Comparison of ENCODE assay signal across 11 cellular contexts in the genomic region with DNA sequence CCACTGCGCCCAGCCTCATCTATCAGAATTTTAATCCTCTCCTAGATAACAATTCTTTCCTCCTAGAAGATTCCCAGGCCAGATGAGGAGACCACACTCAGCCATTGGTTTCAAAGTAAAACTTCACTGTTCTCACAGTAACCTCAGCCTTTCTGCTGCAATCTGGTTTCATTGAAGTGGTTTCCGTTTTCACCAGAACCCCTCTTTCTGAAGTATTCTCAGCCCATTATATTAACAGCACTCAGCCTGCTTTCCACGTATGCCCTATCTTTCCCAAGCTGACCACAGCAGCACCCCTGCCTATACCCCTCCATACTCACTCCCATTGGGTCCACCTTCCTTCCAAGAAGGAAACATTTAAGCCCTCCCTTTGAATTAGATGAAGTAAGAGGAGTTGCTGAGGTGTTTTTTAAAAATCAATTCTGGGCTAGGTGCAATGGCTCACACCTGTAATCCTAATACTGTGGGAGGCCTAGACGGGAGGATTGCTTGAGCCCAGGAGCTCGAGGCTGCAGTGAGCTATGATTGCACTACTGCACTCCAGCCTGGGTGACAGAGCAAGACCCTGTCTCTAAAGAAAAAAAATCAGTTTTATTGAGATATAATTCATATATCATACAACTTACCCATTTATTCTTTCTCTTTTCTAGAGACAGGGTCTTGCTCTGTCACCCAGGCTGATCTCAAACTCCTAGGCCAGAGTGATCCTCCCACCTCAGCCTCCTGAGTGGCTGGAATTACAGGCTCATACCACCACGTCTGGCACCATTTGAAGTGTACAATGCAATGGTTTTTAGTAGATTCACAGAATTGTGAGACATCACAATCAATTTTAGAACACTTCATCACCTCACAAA. TPM values are rescaled to one million over a fixed set of nuclear protein-coding genes. Genes with fewer than 3 reads are reported as not detected.
DNase-seq lines count a peak whose midpoint lies in the region; ATAC-seq and TF ChIP-seq lines count a peak whose summit lies in the region.
"Had no signal": no experiment of that assay in that cellular context is flagged by ENCODE, and none has a peak within 500 bp of the region (broad histone marks: within the 10 kb centered on the region; RNA-seq: fewer than 3 reads in every experiment).

No MANE protein-coding gene starts in this region.

- no peaks in the 10 kb centered on the region for H3K36me3 Mint-ChIP-seq in activated CD4-positive, alpha-beta T cell treated with anti-CD3 and anti-CD28 coated beads for 36 hours (ENCODE audit: low read depth)
- peaks cover 2 to 8% of the 10 kb centered on the region in 2 donors for H3K36me3 Mint-ChIP-seq in activated T-cell treated with anti-CD3 and anti-CD28 coated beads, Interleukin-2, amount 50 U/mL, for 72 hours (ENCODE audit: insufficient read depth in 2 of 2)
- no peaks in the 10 kb centered on the region for H3K36me3 Mint-ChIP-seq in naive thymus-derived CD8-positive, alpha-beta T cell
- H3K36me3 Mint-ChIP-seq in HFFc6 (ENCODE audit: low read depth), result peaks cover 22% of the 10 kb centered on the region

- ATAC-seq in activated CD4-positive, alpha-beta T cell treated with anti-CD3 and anti-CD28 coated beads for 36 hours, result peak; percentile 68
- ATAC-seq in GM21423 (IDR thresholded peaks at IDR 0.05; ENCODE audit: unreplicated experiment), result peak; percentile 56
- ATAC-seq in activated T-cell treated with anti-CD3 and anti-CD28 coated beads, Interleukin-2, amount 50 U/mL, for 72 hours (replicated peaks in 1 of 2), result peak; percentile 74 to 86
- peak; percentile 97 to 98 for ATAC-seq in naive thymus-derived CD8-positive, alpha-beta T cell

- H3K27me3 Mint-ChIP-seq in activated CD4-positive, alpha-beta T cell treated with anti-CD3 and anti-CD28 coated beads for 36 hours, result peaks cover 22% of the 10 kb centered on the region
- peaks cover 50% of the 10 kb centered on the region for H3K27me3 Mint-ChIP-seq in activated T-cell treated with anti-CD3 and anti-CD28 coated beads, Interleukin-2, amount 50 U/mL, for 72 hours (ENCODE audit: low read depth)
- H3K27me3 Mint-ChIP-seq in naive thymus-derived CD8-positive, alpha-beta T cell, result peaks cover 31 to 58% (median 31%) of the 10 kb centered on the region in 5 donors
- peaks cover 5% of the 10 kb centered on the region for H3K27me3 Mint-ChIP-seq in HFFc6 (ENCODE audit: insufficient read depth)

- no peak overlapping the region for H3K4me3 Mint-ChIP-seq in activated CD4-positive, alpha-beta T cell treated with anti-CD3 and anti-CD28 coated beads for 36 hours
- peak overlapping the region; percentile 31 to 62 for H3K4me3 Mint-ChIP-seq in activated T-cell treated with anti-CD3 and anti-CD28 coated beads, Interleukin-2, amount 50 U/mL, for 72 hours
- H3K4me3 Mint-ChIP-seq in naive thymus-derived CD8-positive, alpha-beta T cell, result peak overlapping the region; percentile 41 to 79 (median 66)
- H3K4me3 Mint-ChIP-seq in HFFc6, result no peak overlapping the region

- no peak for DNase-seq in activated CD4-positive, alpha-beta T cell treated with anti-CD3 and anti-CD28 coated beads for 36 hours
- no peak for DNase-seq in activated CD4-positive, alpha-beta T cell treated with anti-CD3 and anti-CD28 coated beads, Interleukin-2, amount 50 U/mL, for 4 hours
- peak; percentile 15 to 35 for DNase-seq in activated T-cell treated with anti-CD3 and anti-CD28 coated beads, Interleukin-2, amount 50 U/mL, for 72 hours
- peak in 7 of 10 donors; percentile 13 to 81 (median 56) for DNase-seq in naive thymus-derived CD8-positive, alpha-beta T cell
- no peak for DNase-seq in HPDE6-E6E7 (ENCODE audit: extremely low spot score)
- no peak for DNase-seq in kidney glomerular epithelial cell (lab: John Stamatoyannopoulos, UW)
- no peak for DNase-seq in HFFc6
- DNase-seq: MG63, NCI-H2107, WERI-Rb-1 had no signal

- peaks cover 7% of the 10 kb centered on the region for H3K9me3 Mint-ChIP-seq in activated CD4-positive, alpha-beta T cell treated with anti-CD3 and anti-CD28 coated beads for 36 hours (ENCODE audit: low read depth)
- peaks cover 0 to 2% of the 10 kb centered on the region in 2 donors for H3K9me3 Mint-ChIP-seq in activated T-cell treated with anti-CD3 and anti-CD28 coated beads, Interleukin-2, amount 50 U/mL, for 72 hours
- peaks cover 0 to 14% (median 2%) of the 10 kb centered on the region in 9 donors for H3K9me3 Mint-ChIP-seq in naive thymus-derived CD8-positive, alpha-beta T cell
- H3K9me3 Mint-ChIP-seq in HFFc6, result peaks cover 32% of the 10 kb centered on the region

- CTCF ChIA-PET in activated CD4-positive, alpha-beta T cell treated with anti-CD3 and anti-CD28 coated beads for 36 hours (lab: Charles Lee), result interaction anchor here (1.4 kb wide), 1 partner anchor 15 kb away, joined by 4 read pairs; no protein-coding TSS in a partner anchor

- no peak for TF ChIP-seq CTCF in HFFc6 (IDR thresholded peaks at IDR 0.05)

- H3K4me1 Mint-ChIP-seq in activated CD4-positive, alpha-beta T cell treated with anti-CD3 and anti-CD28 coated beads for 36 hours, result peaks cover 23% of the 10 kb centered on the region
- peaks cover 34% of the 10 kb centered on the region for H3K4me1 Mint-ChIP-seq in activated T-cell treated with anti-CD3 and anti-CD28 coated beads, Interleukin-2, amount 50 U/mL, for 72 hours (ENCODE audit: low read depth)
- H3K4me1 Mint-ChIP-seq in naive thymus-derived CD8-positive, alpha-beta T cell, result peaks cover 22 to 40% (median 33%) of the 10 kb centered on the region in 4 donors
- peaks cover 22% of the 10 kb centered on the region for H3K4me1 Mint-ChIP-seq in HFFc6 (ENCODE audit: low read depth)

- no peak overlapping the region for H3K27ac Mint-ChIP-seq in activated CD4-positive, alpha-beta T cell treated with anti-CD3 and anti-CD28 coated beads for 36 hours
- no peak overlapping the region for H3K27ac Mint-ChIP-seq in activated T-cell treated with anti-CD3 and anti-CD28 coated beads, Interleukin-2, amount 50 U/mL, for 72 hours
- H3K27ac Mint-ChIP-seq in naive thymus-derived CD8-positive, alpha-beta T cell, result peak overlapping the region in 1 of 10 donors; percentile 24
- no peak overlapping the region for H3K27ac Mint-ChIP-seq in HFFc6

- intact Hi-C loops in activated CD4-positive, alpha-beta T cell treated with anti-CD3 and anti-CD28 coated beads for 36 hours (cut with DNase I, micrococcal nuclease), result no loop called here

- POLR2A ChIA-PET in activated CD4-positive, alpha-beta T cell treated with anti-CD3 and anti-CD28 coated beads for 36 hours (lab: Charles Lee), result no interaction called here
- POLR2A ChIA-PET in naive thymus-derived CD8-positive, alpha-beta T cell (lab: Charles Lee), result interaction anchor here (1.0 kb wide), 1 partner anchor 36 kb away, joined by 5 read pairs; no protein-coding TSS in a partner anchor

RNA-seq across cellular contexts. Expression of a gene that starts 11.3 kb away (rescaled TPM):
- under 1 TPM in 1 of 2 experiments, not detected in 1; 0.16 TPM for total RNA-seq in activated CD4-positive, alpha-beta T cell treated with anti-CD3 and anti-CD28 coated beads for 36 hours
- total RNA-seq in activated T-cell treated with anti-CD3 and anti-CD28 coated beads, Interleukin-2, amount 50 U/mL, for 72 hours, result under 1 TPM; 0.43 to 0.44 TPM
- total RNA-seq in naive thymus-derived CD8-positive, alpha-beta T cell, result under 1 TPM; 0.26 to 0.30 TPM
- not detected for polyA plus RNA-seq in naive thymus-derived CD8-positive, alpha-beta T cell
- 10 to 100 TPM; 14.0 to 25.5 (median 24.0) TPM for total RNA-seq in HFFc6 (2021; fragmentation: NEBNext Ultra II Directional; extraction: Animal tissue kit (Norgen Biotek cat#: 25700))

RNA-seq across cellular contexts. Expression of a gene that starts 47.9 kb away (rescaled TPM):
- total RNA-seq in activated CD4-positive, alpha-beta T cell treated with anti-CD3 and anti-CD28 coated beads for 36 hours, result 10 to 100 TPM; 16.4 to 19.4 TPM
- total RNA-seq in activated T-cell treated with anti-CD3 and anti-CD28 coated beads, Interleukin-2, amount 50 U/mL, for 72 hours, result 10 to 100 TPM; 25.0 to 30.3 TPM
- 10 to 100 TPM; 60.4 to 61.7 TPM for total RNA-seq in naive thymus-derived CD8-positive, alpha-beta T cell
- 1 to 10 TPM; 4.6 to 6.7 (median 5.1) TPM for polyA plus RNA-seq in naive thymus-derived CD8-positive, alpha-beta T cell
- 10 to 100 TPM; 24.6 to 33.1 (median 28.1) TPM for total RNA-seq in HFFc6 (2021; fragmentation: NEBNext Ultra II Directional; extraction: Animal tissue kit (Norgen Biotek cat#: 25700))

Comparison
In these comparisons a context has a peak if more than half of its experiments do, and no peak if none do; other contexts are left out.
1. DNase-seq: peak in activated T-cell treated with anti-CD3 and anti-CD28 coated beads, Interleukin-2, amount 50 U/mL, for 72 hours (2 of 2) and naive thymus-derived CD8-positive, alpha-beta T cell (7 of 10); none in activated CD4-positive, alpha-beta T cell treated with anti-CD3 and anti-CD28 coated beads for 36 hours (single experiment), activated CD4-positive, alpha-beta T cell treated with anti-CD3 and anti-CD28 coated beads, Interleukin-2, amount 50 U/mL, for 4 hours (0 of 2), HPDE6-E6E7 (single experiment), kidney glomerular epithelial cell (single experiment) and HFFc6 (single experiment).
2. H3K4me3 Mint-ChIP-seq: peak in activated T-cell treated with anti-CD3 and anti-CD28 coated beads, Interleukin-2, amount 50 U/mL, for 72 hours (2 of 2) and naive thymus-derived CD8-positive, alpha-beta T cell (10 of 10); none in activated CD4-positive, alpha-beta T cell treated with anti-CD3 and anti-CD28 coated beads for 36 hours (single experiment) and HFFc6 (single experiment).
3. RNA of a gene that starts 11.3 kb away (total RNA-seq): 14.0 to 25.5 TPM in HFFc6; 0.43 to 0.44 TPM in activated T-cell treated with anti-CD3 and anti-CD28 coated beads, Interleukin-2, amount 50 U/mL, for 72 hours, 0.26 to 0.30 TPM in naive thymus-derived CD8-positive, alpha-beta T cell and 0.16 TPM in activated CD4-positive, alpha-beta T cell treated with anti-CD3 and anti-CD28 coated beads for 36 hours; every median in the first group is over 10 times any median in the second.
4. Peak in every context shown above with its lines, with median percentiles within 50 percentile points of each other: ATAC-seq.